ENCODE assay signal across 17 cellular contexts in the genomic region with DNA sequence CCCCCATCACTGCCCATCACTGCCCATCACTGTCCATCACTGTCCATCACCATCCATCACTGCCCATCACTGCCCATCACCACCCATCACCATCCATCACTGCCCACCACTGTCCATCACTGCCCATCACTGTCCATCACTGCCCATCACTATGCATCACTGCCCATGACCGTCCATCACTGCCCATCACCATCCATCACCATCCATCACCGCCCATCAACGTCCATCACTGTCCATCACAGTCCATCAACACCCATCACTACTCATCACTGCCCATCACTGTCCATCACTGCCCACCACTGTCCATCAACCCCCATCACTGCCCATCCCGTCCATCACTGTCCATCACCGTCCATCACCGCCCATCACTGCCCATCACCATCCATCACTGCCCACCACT. TPM values are rescaled to one million over a fixed set of nuclear protein-coding genes. Genes with fewer than 3 reads are reported as not detected.
DNase-seq lines count a peak whose midpoint lies in the region; ATAC-seq and TF ChIP-seq lines count a peak whose summit lies in the region.
"Had no signal": no experiment of that assay in that cellular context is flagged by ENCODE, and none has a peak within 500 bp of the region (broad histone marks: within the 10 kb centered on the region; RNA-seq: fewer than 3 reads in every experiment).

No MANE protein-coding gene starts in this region.

- TF ChIP-seq CTCF in stomach (IDR thresholded peaks at IDR 0.05): no peak

- intact Hi-C loops in stomach (cut with DNase I; ENCODE audit: low total_unique reads): no loop called here

- H3K27me3 ChIP-seq in stomach: peaks cover 0 to 60% (median 4%) of the 10 kb centered on the region in 3 donors

- DNase-seq in activated CD8-positive, alpha-beta memory T cell treated with anti-CD3 and anti-CD28 coated beads, Interleukin-2, amount 10 ng/mL, durations not matched to agents 7 days and 5 days: peak; percentile 14
- DNase-seq in mesenteric fat pad (ENCODE audit: low spot score) (peak; percentile 39), stomach (peak; percentile 17), ureter (ENCODE audit: low spot score) (peak; percentile 20), GF-D8 (lab: John Stamatoyannopoulos, UW) (no peak), DMS53 treated with DMSO at 0.1 percent for 48 hours (lab: John Stamatoyannopoulos, UW; ENCODE audit: unreplicated experiment) (no peak), SHP77 (lab: John Stamatoyannopoulos, UW) (no peak)
- DNase-seq: BE2C; CD4-positive, alpha-beta memory T cell; HCEC 1CT; KG1 had no signal

- H3K4me1 ChIP-seq in stomach: no peaks in the 10 kb centered on the region
- H3K4me1 ChIP-seq: A549 had no signal

- CTCF ChIA-PET in activated CD8-positive, alpha-beta memory T cell treated with anti-CD3 and anti-CD28 coated beads, Interleukin-2, amount 10 ng/mL, durations not matched to agents 7 days and 5 days (lab: Charles Lee): no interaction called here

- no peak for ATAC-seq in activated CD8-positive, alpha-beta memory T cell treated with anti-CD3 and anti-CD28 coated beads, Interleukin-2, amount 10 ng/mL, durations not matched to agents 7 days and 5 days
- ATAC-seq: A549, GM12878 had no signal

- H3K27me3 Mint-ChIP-seq in activated CD8-positive, alpha-beta memory T cell treated with anti-CD3 and anti-CD28 coated beads, Interleukin-2, amount 10 ng/mL, durations not matched to agents 7 days and 5 days: peaks cover 28% of the 10 kb centered on the region

- no peak overlapping the region for H3K27ac ChIP-seq in stomach
- H3K27ac ChIP-seq: A549, C4-2B had no signal

- no peak for TF ChIP-seq POLR2A in stomach (IDR thresholded peaks at IDR 0.05)

- 90 to 96% (median 94%) methylated on average over 6 of the region's 6 CpGs for WGBS in stomach, 5 donors

- TF ChIP-seq EP300 in stomach (IDR thresholded peaks at IDR 0.05): no peak

- H3K36me3 ChIP-seq in stomach: no peaks in the 10 kb centered on the region
- H3K36me3 ChIP-seq: BE2C had no signal

- no peaks in the 10 kb centered on the region for H3K4me1 Mint-ChIP-seq in activated CD8-positive, alpha-beta memory T cell treated with anti-CD3 and anti-CD28 coated beads, Interleukin-2, amount 10 ng/mL, durations not matched to agents 7 days and 5 days
- H3K4me1 Mint-ChIP-seq: IgD-negative memory B cell had no signal

- no peak overlapping the region for H3K27ac Mint-ChIP-seq in activated CD8-positive, alpha-beta memory T cell treated with anti-CD3 and anti-CD28 coated beads, Interleukin-2, amount 10 ng/mL, durations not matched to agents 7 days and 5 days
- H3K27ac Mint-ChIP-seq: CD4-positive, alpha-beta memory T cell; IgD-negative memory B cell had no signal

- H3K9me3 Mint-ChIP-seq in activated CD8-positive, alpha-beta memory T cell treated with anti-CD3 and anti-CD28 coated beads, Interleukin-2, amount 10 ng/mL, durations not matched to agents 7 days and 5 days (ENCODE audit: low read depth): no peaks in the 10 kb centered on the region
- H3K9me3 Mint-ChIP-seq: IgD-negative memory B cell had no signal

- no peak overlapping the region for H3K4me3 Mint-ChIP-seq in activated CD8-positive, alpha-beta memory T cell treated with anti-CD3 and anti-CD28 coated beads, Interleukin-2, amount 10 ng/mL, durations not matched to agents 7 days and 5 days
- H3K4me3 Mint-ChIP-seq: CD4-positive, alpha-beta memory T cell; IgD-negative memory B cell had no signal

- H3K36me3 Mint-ChIP-seq in activated CD8-positive, alpha-beta memory T cell treated with anti-CD3 and anti-CD28 coated beads, Interleukin-2, amount 10 ng/mL, durations not matched to agents 7 days and 5 days: no peaks in the 10 kb centered on the region
- H3K36me3 Mint-ChIP-seq: CD4-positive, alpha-beta memory T cell; IgD-negative memory B cell had no signal

- no peak overlapping the region for H3K4me3 ChIP-seq in stomach
- H3K4me3 ChIP-seq: A549, GM12878 had no signal

- H3K9me3 ChIP-seq in stomach: no peaks in the 10 kb centered on the region
- H3K9me3 ChIP-seq: A549, BE2C had no signal

RNA-seq across cellular contexts. Expression of gene OTOS, which starts 57.8 kb away (rescaled TPM):
- total RNA-seq in activated CD8-positive, alpha-beta memory T cell treated with anti-CD3 and anti-CD28 coated beads, Interleukin-2, amount 10 ng/mL, durations not matched to agents 7 days and 5 days: not detected
- total RNA-seq in mesenteric fat pad (not detected), stomach (not detected), ureter (not detected)
- polyA plus RNA-seq in stomach: not detected
- total RNA-seq: CD4-positive, alpha-beta memory T cell; GM12878; H1 had no signal
- polyA plus RNA-seq: A549; AG04450; CD4-positive, alpha-beta memory T cell; GM12878; IgD-negative memory B cell had no signal

Comparison
In these comparisons a context has a peak if more than half of its experiments do, and no peak if none do; other contexts are left out.
1. DNase-seq: peak in activated CD8-positive, alpha-beta memory T cell treated with anti-CD3 and anti-CD28 coated beads, Interleukin-2, amount 10 ng/mL, durations not matched to agents 7 days and 5 days (single experiment), mesenteric fat pad (single experiment), stomach (single experiment) and ureter (single experiment); none in GF-D8 (single experiment), DMS53 treated with DMSO at 0.1 percent for 48 hours (single experiment) and SHP77 (0 of 2).